Comparison of ENCODE assay signal across 8 cellular contexts in genomic region chr2:196268538-196269338, GRCh38.
DNase-seq lines count a peak whose midpoint lies in the region; ATAC-seq, FAIRE-seq and TF ChIP-seq lines count a peak whose summit lies in the region.

No MANE protein-coding gene starts in this region.

- no peaks in the 10 kb centered on the region for H3K27me3 Mint-ChIP-seq in activated T-helper 17 cell treated with anti-CD3 and anti-CD28 coated beads, Interleukin-2, amount 50 U/mL, for 72 hours
- no peaks in the 10 kb centered on the region for H3K27me3 Mint-ChIP-seq in mesothelial cell of epicardium (ENCODE audit: low read depth)

- H3K4me1 ChIP-seq in HAP-1: no peaks in the 10 kb centered on the region; the same call in 1 of the 2 replicates

- no peaks in the 10 kb centered on the region for H3K9me3 ChIP-seq in HAP-1

- DNase-seq in HL-60 (ENCODE audit: low read depth in 1 of 2, low spot score in 1 of 2): peak in 1 of 2 experiments; percentile 58
- no peak for DNase-seq in mesothelial cell of epicardium (ENCODE audit: low spot score in 2 of 2, unreplicated experiment in 2 of 2)
- DNase-seq in HAP-1 (ENCODE audit: low spot score in 2 of 2): no peak
- DNase-seq in iPS-NIHi11 (ENCODE audit: low spot score): no peak
- no peak for DNase-seq in frontal cortex (ENCODE audit: low spot score in 2 of 2)
- DNase-seq in DMS53 (lab: John Stamatoyannopoulos, UW): no peak

- TF ChIP-seq CTCF in HL-60 (IDR thresholded peaks at IDR 0.05; ENCODE audit: insufficient read depth, low read length): no peak
- TF ChIP-seq CTCF in mesothelial cell of epicardium (IDR thresholded peaks at IDR 0.05; ENCODE audit: unreplicated experiment): no peak

- no peaks in the 10 kb centered on the region for H3K36me3 Mint-ChIP-seq in activated T-helper 17 cell treated with anti-CD3 and anti-CD28 coated beads, Interleukin-2, amount 50 U/mL, for 72 hours (ENCODE audit: low read depth)
- H3K36me3 Mint-ChIP-seq in mesothelial cell of epicardium: peaks cover 3% of the 10 kb centered on the region

- peaks cover 46% of the 10 kb centered on the region for H3K4me1 Mint-ChIP-seq in activated T-helper 17 cell treated with anti-CD3 and anti-CD28 coated beads, Interleukin-2, amount 50 U/mL, for 72 hours
- H3K4me1 Mint-ChIP-seq in mesothelial cell of epicardium: peaks cover 51% of the 10 kb centered on the region

- H3K27me3 ChIP-seq in HL-60 (ENCODE audit: insufficient read depth, poor library complexity, severe bottlenecking): no peaks in the 10 kb centered on the region
- H3K27me3 ChIP-seq in HAP-1 (ENCODE audit: low read depth): no peaks in the 10 kb centered on the region

- peak overlapping the region; percentile 85 for H3K27ac Mint-ChIP-seq in activated T-helper 17 cell treated with anti-CD3 and anti-CD28 coated beads, Interleukin-2, amount 50 U/mL, for 72 hours
- H3K27ac Mint-ChIP-seq in mesothelial cell of epicardium: peak overlapping the region; percentile 81

- H3K4me3 Mint-ChIP-seq in activated T-helper 17 cell treated with anti-CD3 and anti-CD28 coated beads, Interleukin-2, amount 50 U/mL, for 72 hours: peak overlapping the region; percentile 77
- no peak overlapping the region for H3K4me3 Mint-ChIP-seq in mesothelial cell of epicardium

- H3K9me3 Mint-ChIP-seq in activated T-helper 17 cell treated with anti-CD3 and anti-CD28 coated beads, Interleukin-2, amount 50 U/mL, for 72 hours: no peaks in the 10 kb centered on the region
- H3K9me3 Mint-ChIP-seq in mesothelial cell of epicardium: no peaks in the 10 kb centered on the region

- H3K36me3 ChIP-seq in HAP-1 (replicated peaks): no peaks in the 10 kb centered on the region

- H3K4me3 ChIP-seq in HL-60 (replicated peaks; ENCODE audit: insufficient read depth, low read length): no peak overlapping the region
- H3K4me3 ChIP-seq in HAP-1: no peak overlapping the region

- peak; percentile 66 for ATAC-seq in GM18511 (IDR thresholded peaks at IDR 0.05; ENCODE audit: unreplicated experiment)
- peak; percentile 76 for ATAC-seq in activated T-helper 17 cell treated with anti-CD3 and anti-CD28 coated beads, Interleukin-2, amount 50 U/mL, for 72 hours (replicated peaks)

- no peak for FAIRE-seq in frontal cortex (lab: Jason Lieb, UNC)

- peak overlapping the region; percentile 73 for H3K27ac ChIP-seq in HL-60 (replicated peaks)

- in situ Hi-C loops in HAP-1 (cut with MboI; ENCODE audit: low sequenced_read_pairs): no loop called here
